In the genomic region with DNA sequence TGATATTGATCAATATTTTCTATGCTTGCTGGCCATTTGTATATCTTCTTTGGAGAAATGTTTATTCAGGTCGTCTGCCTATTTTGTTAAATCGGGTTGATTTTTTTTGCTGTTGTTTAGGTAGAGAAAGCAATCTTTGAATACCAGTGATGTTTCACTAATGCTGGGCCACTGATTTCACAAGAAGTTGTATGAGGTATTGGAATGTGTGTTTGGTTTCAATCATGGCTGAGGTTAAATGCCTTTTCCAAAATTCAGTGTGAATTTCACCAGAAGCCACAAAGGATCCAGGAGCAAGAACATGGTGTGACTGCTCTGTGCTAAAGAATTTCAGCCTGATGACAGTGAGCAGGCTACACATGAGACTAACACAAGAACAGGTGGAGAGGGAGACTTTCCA, we compare ENCODE assay signal across 17 cellular contexts. TPM values are rescaled to one million over a fixed set of nuclear protein-coding genes. Genes with fewer than 3 reads are reported as not detected.
"Had no signal": no experiment of that assay in that cellular context is flagged by ENCODE, and none has a peak within 500 bp of the region (broad histone marks: within the 10 kb centered on the region; RNA-seq: fewer than 3 reads in every experiment).

No MANE protein-coding gene starts in this region.

RNA-seq across cellular contexts. Expression of a gene that starts 32.1 kb away (rescaled TPM):
- total RNA-seq: activated CD4-positive, alpha-beta memory T cell treated with anti-CD3 and anti-CD28 coated beads, Interleukin-2, amount 10 ng/mL, durations not matched to agents 7 days and 5 days; activated CD4-positive, alpha-beta T cell treated with anti-CD3 and anti-CD28 coated beads, Interleukin-2, amount 10 ng/mL, durations not matched to agents 7 days and 5 days; activated naive CD4-positive, alpha-beta T cell treated with anti-CD3 and anti-CD28 coated beads, Interleukin-2, amount 50 U/mL, for 72 hours; activated naive CD8-positive, alpha-beta T cell treated with anti-CD3 and anti-CD28 coated beads, Interleukin-2, amount 10 ng/mL, durations not matched to agents 7 days and 5 days; activated T-cell treated with anti-CD3 and anti-CD28 coated beads, Interleukin-2, amount 50 U/mL, for 72 hours; aorta; body of pancreas; chondrocyte; dermis blood vessel endothelial cell; esophagus muscularis mucosa; foreskin keratinocyte; gastrocnemius medialis; heart left ventricle; T-cell; T-helper 2 cell treated with Interferon-gamma antibody and Interleukin-4, amounts not matched to agents 100 ng/mL and 5 ng/mL, for 36 hours; WTC11 had no signal
- polyA plus RNA-seq: adipose tissue, aorta, foreskin keratinocyte, heart left ventricle had no signal
